In the genomic region with DNA sequence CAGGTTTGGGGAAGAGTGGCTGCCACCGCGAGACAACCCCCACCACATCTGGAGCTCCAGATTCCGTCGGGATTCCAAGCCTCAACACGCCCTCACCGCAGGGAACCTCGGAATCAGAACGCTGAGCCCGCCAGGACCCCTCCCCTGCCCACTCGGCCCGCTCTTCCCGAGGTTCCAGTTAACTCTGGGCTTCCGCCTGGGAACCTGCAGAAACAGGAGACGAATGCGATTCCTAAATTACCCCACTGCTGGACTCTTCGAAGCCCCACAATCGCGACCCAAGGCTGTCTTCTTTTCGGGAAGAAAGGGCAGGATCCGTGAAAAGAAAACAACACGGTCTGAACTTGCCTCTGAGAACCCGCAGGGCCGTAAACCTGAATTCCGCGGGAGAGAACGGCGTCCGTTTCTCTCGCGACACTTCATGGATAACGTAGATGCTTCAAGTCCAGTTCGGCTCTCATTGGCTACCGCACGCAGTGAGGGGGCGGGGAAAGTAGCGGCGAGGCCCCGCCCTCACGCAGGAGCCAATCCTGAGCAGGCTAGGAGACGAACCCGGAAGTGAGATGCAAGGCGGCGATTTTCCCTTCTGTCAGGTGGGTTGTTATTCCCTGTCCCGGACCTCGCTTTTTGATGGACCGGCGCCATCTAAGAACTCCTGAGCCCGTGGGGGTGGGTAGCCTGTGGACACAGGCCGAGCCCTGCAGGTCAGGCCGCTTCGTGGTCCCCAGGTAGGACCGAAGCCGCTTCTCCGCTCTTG, we compare ENCODE assay signal across 8 cellular contexts. TPM values are rescaled to one million over a fixed set of nuclear protein-coding genes. Genes with fewer than 3 reads are reported as not detected.
DNase-seq lines count a peak whose midpoint lies in the region; ATAC-seq and TF ChIP-seq lines count a peak whose summit lies in the region.

Gene ANKRD49 (plus strand): TSS at position 542 of the 757 bp plus-strand sequence. CDS start 2,710 bp downstream, outside the sequence.
Gene MRE11 (minus strand): TSS at position 402 of the 757 bp plus-strand sequence. CDS start 1,043 bp downstream, outside the sequence.

- H3K27ac ChIP-seq in smooth muscle cell (ENCODE audit: low read depth): peak within 1 kb of the TSS; percentile 84

- peak within 1 kb of the TSS; percentile 91 for H3K9ac ChIP-seq in smooth muscle cell (ENCODE audit: low read depth)

- ATAC-seq in GM18907 (IDR thresholded peaks at IDR 0.05; ENCODE audit: unreplicated experiment) (peak; percentile 100), HG03159 (IDR thresholded peaks at IDR 0.05; ENCODE audit: unreplicated experiment) (peak; percentile 100)

- H3K4me3 ChIP-seq in WI38 (ENCODE audit: low read depth, low read length) (peak within 1 kb of the TSS; percentile 96), cardiac fibroblast (replicated peaks in 1 of 2; ENCODE audit: low read depth in 2 of 2, low read length in 2 of 2) (peak within 1 kb of the TSS; percentile 88 to 93), smooth muscle cell (peak within 1 kb of the TSS; percentile 76)

- H4K20me1 ChIP-seq in smooth muscle cell (ENCODE audit: low read depth): no peaks in the 10 kb centered on the region

- DNase-seq in ACHN (peak; percentile 97), NCI-H2227 treated with DMSO at 0.1 percent for 48 hours (lab: John Stamatoyannopoulos, UW) (peak; percentile 94), cardiac fibroblast (ENCODE audit: low read depth in 2 of 2) (peak; percentile 98 to 99), iPS-NIHi7 (ENCODE audit: extremely low spot score) (peak; percentile 92), smooth muscle cell (lab: John Stamatoyannopoulos, UW; ENCODE audit: unreplicated experiment) (peak; percentile 84)

- in situ Hi-C loops in ACHN (cut with HindIII; ENCODE audit: low pct_ligation_motif_present, low pct_unique_long_range_greater_than_20kb, low sequenced_read_pairs): no loop called here

- peaks cover 24% of the 10 kb centered on the region for H3K79me2 ChIP-seq in smooth muscle cell (ENCODE audit: low read depth)

- no peaks in the 10 kb centered on the region for H3K9me3 ChIP-seq in smooth muscle cell (replicated peaks; ENCODE audit: low read depth)

- peaks cover 21% of the 10 kb centered on the region for H3K36me3 ChIP-seq in smooth muscle cell (ENCODE audit: low read depth)

- H3K4me2 ChIP-seq in smooth muscle cell: peak within 1 kb of the TSS; percentile 91

- WGBS in smooth muscle cell (ENCODE audit: low lambda C conversion rate): under 1% methylated on average over 53 of the region's 54 CpGs

- TF ChIP-seq CTCF in WI38 (IDR thresholded peaks at IDR 0.05; ENCODE audit: low read depth, low read length): no peak
- no peak for TF ChIP-seq CTCF in cardiac fibroblast (IDR thresholded peaks at IDR 0.05; ENCODE audit: low read depth, low read length)
- no peak for TF ChIP-seq CTCF in smooth muscle cell (IDR thresholded peaks at IDR 0.05; ENCODE audit: borderline replicate concordance, insufficient read depth, poor library complexity, severe bottlenecking)

- no peaks in the 10 kb centered on the region for H3F3A ChIP-seq in smooth muscle cell (ENCODE audit: low read depth)

- peaks cover 16% of the 10 kb centered on the region for H3K4me1 ChIP-seq in smooth muscle cell (ENCODE audit: low read depth)

- peak within 1 kb of the TSS; percentile 98 for H2AFZ ChIP-seq in smooth muscle cell (ENCODE audit: low read depth)

- H3K27me3 ChIP-seq in smooth muscle cell (ENCODE audit: low read depth): no peaks in the 10 kb centered on the region

RNA-seq across cellular contexts. Expression of gene ANKRD49, which starts in this region (rescaled TPM):
- 20.3 and 31.8 TPM in 2 replicates for total RNA-seq in smooth muscle cell
- polyA plus RNA-seq in smooth muscle cell: 13.6 and 13.7 TPM in 2 replicates

RNA-seq across cellular contexts. Expression of gene MRE11, which starts in this region (rescaled TPM):
- total RNA-seq in smooth muscle cell: 12.3 and 15.1 TPM in 2 replicates
- polyA plus RNA-seq in smooth muscle cell: 5.1 and 6.7 TPM in 2 replicates

Comparison
In these comparisons a context has a peak if more than half of its experiments do, and no peak if none do; other contexts are left out.
1. Peak in every context shown above with its lines: DNase-seq, ATAC-seq, H3K4me3 ChIP-seq and H3K27ac ChIP-seq.